25 cellular contexts compared by ENCODE assay signal in the genomic region with DNA sequence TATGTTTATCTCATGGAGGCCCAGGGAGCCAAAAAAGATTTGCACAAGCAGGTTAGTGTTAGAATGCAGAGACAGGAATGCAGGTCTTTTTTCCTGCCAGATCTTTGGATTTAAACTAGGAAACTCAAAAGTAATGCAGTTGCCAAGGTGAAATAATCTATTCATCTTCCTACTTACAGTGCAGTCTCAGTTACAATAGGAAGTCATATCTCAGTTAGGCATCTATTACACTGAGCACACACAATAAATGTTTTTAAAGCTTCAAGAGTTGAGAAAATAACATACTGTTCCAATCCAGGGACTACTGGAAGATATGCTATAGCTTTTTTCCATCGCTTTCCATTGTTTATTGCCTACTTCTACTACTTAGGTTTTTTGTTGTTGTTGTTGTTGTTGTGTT.
"Had no signal": no experiment of that assay in that cellular context is flagged by ENCODE, and none has a peak within 500 bp of the region (broad histone marks: within the 10 kb centered on the region; RNA-seq: fewer than 3 reads in every experiment).

No MANE protein-coding gene starts in this region.

- H3K4me1 ChIP-seq: Peyer's patch had no signal

- H3K36me3 ChIP-seq: brain microvascular endothelial cell, Peyer's patch, WERI-Rb-1 had no signal

- H3K4me1 Mint-ChIP-seq: activated CD4-positive, alpha-beta memory T cell treated with anti-CD3 and anti-CD28 coated beads, Interleukin-2, amount 10 ng/mL, durations not matched to agents 7 days and 5 days; activated CD4-positive, alpha-beta T cell treated with anti-CD3 and anti-CD28 coated beads for 36 hours; activated T-helper 17 cell treated with anti-CD3 and anti-CD28 coated beads, Interleukin-2, amount 50 U/mL, for 72 hours had no signal

- ATAC-seq: activated CD4-positive, alpha-beta T cell treated with anti-CD3 and anti-CD28 coated beads for 36 hours; activated T-helper 17 cell treated with anti-CD3 and anti-CD28 coated beads, Interleukin-2, amount 50 U/mL, for 72 hours; K562 had no signal

- H3K27ac Mint-ChIP-seq: activated CD4-positive, alpha-beta memory T cell treated with anti-CD3 and anti-CD28 coated beads, Interleukin-2, amount 10 ng/mL, durations not matched to agents 7 days and 5 days; activated CD4-positive, alpha-beta T cell treated with anti-CD3 and anti-CD28 coated beads for 36 hours; activated naive CD4-positive, alpha-beta T cell treated with anti-CD3 and anti-CD28 coated beads for 36 hours; activated naive CD8-positive, alpha-beta T cell; activated T-helper 17 cell treated with anti-CD3 and anti-CD28 coated beads, Interleukin-2, amount 50 U/mL, for 72 hours had no signal

- H3K27me3 ChIP-seq: brain microvascular endothelial cell, Peyer's patch had no signal

- H3K27ac ChIP-seq: brain microvascular endothelial cell, Peyer's patch, RWPE1, WERI-Rb-1 had no signal

- FAIRE-seq: K562 had no signal

- H3K4me3 ChIP-seq: K562, Peyer's patch had no signal

- H3K4me3 Mint-ChIP-seq: activated CD4-positive, alpha-beta memory T cell treated with anti-CD3 and anti-CD28 coated beads, Interleukin-2, amount 10 ng/mL, durations not matched to agents 7 days and 5 days; activated CD4-positive, alpha-beta T cell treated with anti-CD3 and anti-CD28 coated beads for 36 hours; activated naive CD4-positive, alpha-beta T cell treated with anti-CD3 and anti-CD28 coated beads for 36 hours; activated naive CD8-positive, alpha-beta T cell; activated T-helper 17 cell treated with anti-CD3 and anti-CD28 coated beads, Interleukin-2, amount 50 U/mL, for 72 hours had no signal

- DNase-seq: activated CD4-positive, alpha-beta memory T cell treated with anti-CD3 and anti-CD28 coated beads, Interleukin-2, amount 10 ng/mL, durations not matched to agents 7 days and 5 days; activated CD4-positive, alpha-beta T cell treated with anti-CD3 and anti-CD28 coated beads for 36 hours; activated CD4-positive, alpha-beta T cell treated with anti-CD3 and anti-CD28 coated beads, Interleukin-2, amount 50 U/mL, for 1 hour; activated gamma-delta T cell; activated naive CD4-positive, alpha-beta T cell treated with anti-CD3 and anti-CD28 coated beads for 36 hours; activated T-cell treated with anti-CD3 and anti-CD28 coated beads for 4 hours; activated T-cell treated with anti-CD3 and anti-CD28 coated beads, Interleukin-2, amount 50 U/mL, for 48 hours; amygdala; brain microvascular endothelial cell; caudate nucleus; Karpas-422; NCI-H1105 treated with DMSO at 0.1 percent for 48 hours; NCI-H1436 treated with DMSO at 0.1 percent for 48 hours; NCI-H187; NCI-H2081 treated with DMSO at 0.1 percent for 48 hours; NCI-H446; NCI-H524; Peyer's patch; Right ventricle myocardium superior; T-helper 1 cell; WERI-Rb-1 had no signal

- H3K36me3 Mint-ChIP-seq: activated naive CD8-positive, alpha-beta T cell had no signal

- H3K9me3 Mint-ChIP-seq: activated naive CD4-positive, alpha-beta T cell treated with anti-CD3 and anti-CD28 coated beads for 36 hours; activated T-helper 17 cell treated with anti-CD3 and anti-CD28 coated beads, Interleukin-2, amount 50 U/mL, for 72 hours had no signal

- H3K27me3 Mint-ChIP-seq: activated CD4-positive, alpha-beta memory T cell treated with anti-CD3 and anti-CD28 coated beads, Interleukin-2, amount 10 ng/mL, durations not matched to agents 7 days and 5 days; activated CD4-positive, alpha-beta T cell treated with anti-CD3 and anti-CD28 coated beads for 36 hours; activated naive CD8-positive, alpha-beta T cell; activated T-helper 17 cell treated with anti-CD3 and anti-CD28 coated beads, Interleukin-2, amount 50 U/mL, for 72 hours had no signal

- H3K9me3 ChIP-seq: Peyer's patch had no signal
